17 cellular contexts compared by ENCODE assay signal in the genomic region with DNA sequence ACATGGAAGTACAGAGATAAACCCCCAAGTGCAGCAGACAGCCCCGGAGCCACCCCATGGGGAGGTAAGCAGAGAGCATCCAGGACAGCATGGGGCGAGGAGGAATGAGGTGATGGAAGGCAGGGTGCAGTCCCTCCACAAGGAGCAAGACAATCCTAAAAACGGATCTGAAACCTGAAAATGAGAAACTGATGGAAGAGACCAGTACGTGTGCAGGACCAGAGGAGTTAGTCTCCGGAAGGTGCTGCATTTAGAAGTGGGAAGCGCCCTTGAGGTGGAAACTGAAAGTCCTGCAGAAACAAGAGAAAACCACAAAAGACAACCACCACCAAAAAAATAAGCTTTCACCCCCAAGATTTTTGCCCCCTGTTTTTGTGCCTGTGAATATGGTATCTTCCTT. TPM values are rescaled to one million over a fixed set of nuclear protein-coding genes. Genes with fewer than 3 reads are reported as not detected.
DNase-seq lines count a peak whose midpoint lies in the region; ATAC-seq and TF ChIP-seq lines count a peak whose summit lies in the region.
"Had no signal": no experiment of that assay in that cellular context is flagged by ENCODE, and none has a peak within 500 bp of the region (broad histone marks: within the 10 kb centered on the region; RNA-seq: fewer than 3 reads in every experiment).

No MANE protein-coding gene starts in this region.

- H3K27me3 ChIP-seq in MM.1S (replicated peaks; ENCODE audit: insufficient read depth, low read length): peaks cover 84% of the 10 kb centered on the region

- H3K27ac Mint-ChIP-seq in activated CD8-positive, alpha-beta T cell treated with anti-CD3 and anti-CD28 coated beads for 36 hours: no peak overlapping the region
- H3K27ac Mint-ChIP-seq in stimulated activated naive B cell treated with anti-CD40 and anti-IgM and Interleukin-4, amounts not matched to agents 10 μg/mL and 1 μg/mL and 100 μg/mL, for 72 hours: no peak overlapping the region
- H3K27ac Mint-ChIP-seq: brain, endodermal cell had no signal

- no peaks in the 10 kb centered on the region for H3K9me2 ChIP-seq in MM.1S (replicated peaks; ENCODE audit: insufficient read depth, low read length)

- no peaks in the 10 kb centered on the region for H3K9me3 ChIP-seq in MM.1S (replicated peaks; ENCODE audit: insufficient read depth, low read length)
- H3K9me3 ChIP-seq: mucosa of descending colon had no signal

- DNase-seq in left ventricle myocardium superior (peak; percentile 4), cardiac septum (ENCODE audit: low spot score) (no peak), MM.1S (peak; percentile 85), head of caudate nucleus (no peak)
- DNase-seq in activated CD8-positive, alpha-beta T cell treated with anti-CD3 and anti-CD28 coated beads for 36 hours: peak; percentile 41
- peak; percentile 27 for DNase-seq in stimulated activated naive B cell treated with anti-CD40 and anti-IgM and Interleukin-4, amounts not matched to agents 10 μg/mL and 1 μg/mL and 100 μg/mL, for 72 hours
- DNase-seq: endodermal cell; foreskin melanocyte; IMR-90; kidney; mucosa of descending colon; NCI-H2029; NCI-H774; stimulated activated CD4-positive, alpha-beta T cell treated with anti-CD3 and anti-CD28 coated beads, Interleukin-2, amount 100 ng/mL, for 24 hours had no signal

- peaks cover 18% of the 10 kb centered on the region for H3K27me3 Mint-ChIP-seq in activated CD8-positive, alpha-beta T cell treated with anti-CD3 and anti-CD28 coated beads for 36 hours
- H3K27me3 Mint-ChIP-seq in stimulated activated naive B cell treated with anti-CD40 and anti-IgM and Interleukin-4, amounts not matched to agents 10 μg/mL and 1 μg/mL and 100 μg/mL, for 72 hours: peaks cover 8 to 9% of the 10 kb centered on the region in 2 donors

- no peak overlapping the region for H2AFZ ChIP-seq in MM.1S (ENCODE audit: low read length)

- peaks cover 7% of the 10 kb centered on the region for H3K4me1 Mint-ChIP-seq in activated CD8-positive, alpha-beta T cell treated with anti-CD3 and anti-CD28 coated beads for 36 hours (ENCODE audit: low read depth)
- peaks cover 11 to 14% of the 10 kb centered on the region in 2 donors for H3K4me1 Mint-ChIP-seq in stimulated activated naive B cell treated with anti-CD40 and anti-IgM and Interleukin-4, amounts not matched to agents 10 μg/mL and 1 μg/mL and 100 μg/mL, for 72 hours
- H3K4me1 Mint-ChIP-seq: brain, endodermal cell had no signal

- POLR2A ChIA-PET in activated CD8-positive, alpha-beta T cell treated with anti-CD3 and anti-CD28 coated beads for 36 hours (lab: Charles Lee): interaction anchor here (1.4 kb wide), 1 partner anchor 18 kb away, joined by 3 read pairs; the partner anchor contains the start of gene DDOST

- peaks cover 4% of the 10 kb centered on the region for H3K36me3 Mint-ChIP-seq in activated CD8-positive, alpha-beta T cell treated with anti-CD3 and anti-CD28 coated beads for 36 hours (ENCODE audit: low read depth)
- peaks cover 0 to 4% of the 10 kb centered on the region in 2 donors for H3K36me3 Mint-ChIP-seq in stimulated activated naive B cell treated with anti-CD40 and anti-IgM and Interleukin-4, amounts not matched to agents 10 μg/mL and 1 μg/mL and 100 μg/mL, for 72 hours

- peaks cover 10% of the 10 kb centered on the region for H3K4me1 ChIP-seq in MM.1S (ENCODE audit: low read length)

- CTCF ChIA-PET in activated CD8-positive, alpha-beta T cell treated with anti-CD3 and anti-CD28 coated beads for 36 hours (lab: Charles Lee): no interaction called here

- peak overlapping the region; percentile 60; the same call in 1 of the 2 replicates for H3K4me2 ChIP-seq in MM.1S (ENCODE audit: low read depth, low read length)

- no peaks in the 10 kb centered on the region for H3K79me2 ChIP-seq in MM.1S (ENCODE audit: low read length)

- H3F3A ChIP-seq in MM.1S (ENCODE audit: insufficient read depth, low read length): peaks cover 6% of the 10 kb centered on the region

- H3K4me3 Mint-ChIP-seq in activated CD8-positive, alpha-beta T cell treated with anti-CD3 and anti-CD28 coated beads for 36 hours: no peak overlapping the region
- H3K4me3 Mint-ChIP-seq in stimulated activated naive B cell treated with anti-CD40 and anti-IgM and Interleukin-4, amounts not matched to agents 10 μg/mL and 1 μg/mL and 100 μg/mL, for 72 hours: peak overlapping the region in 1 of 2 donors; percentile 7
- H3K4me3 Mint-ChIP-seq: brain, endodermal cell had no signal

- intact Hi-C loops in left ventricle myocardium superior (cut with micrococcal nuclease): no loop called here
- intact Hi-C loops in cardiac septum (cut with DNase I): no loop called here
- intact Hi-C loops in activated CD8-positive, alpha-beta T cell treated with anti-CD3 and anti-CD28 coated beads for 36 hours (cut with micrococcal nuclease): no loop called here
- intact Hi-C loops in head of caudate nucleus (cut with DNase I): no loop called here

- H3K9ac ChIP-seq in MM.1S (ENCODE audit: low read length): no peak overlapping the region

- TF ChIP-seq CTCF in MM.1S (IDR thresholded peaks at IDR 0.05; ENCODE audit: low read length): no peak
- no peak for TF ChIP-seq CTCF in activated CD8-positive, alpha-beta T cell treated with anti-CD3 and anti-CD28 coated beads for 36 hours (IDR thresholded peaks at IDR 0.05)

- H3K9me3 Mint-ChIP-seq in activated CD8-positive, alpha-beta T cell treated with anti-CD3 and anti-CD28 coated beads for 36 hours: peaks cover 13% of the 10 kb centered on the region
- peaks cover 3 to 7% of the 10 kb centered on the region in 2 donors for H3K9me3 Mint-ChIP-seq in stimulated activated naive B cell treated with anti-CD40 and anti-IgM and Interleukin-4, amounts not matched to agents 10 μg/mL and 1 μg/mL and 100 μg/mL, for 72 hours
- H3K9me3 Mint-ChIP-seq: brain, endodermal cell had no signal

- no peak overlapping the region for H3K27ac ChIP-seq in MM.1S (ENCODE audit: low read length)

- ATAC-seq in left ventricle myocardium superior (no peak), GM18520 (IDR thresholded peaks at IDR 0.05; ENCODE audit: unreplicated experiment) (no peak), GM19455 (IDR thresholded peaks at IDR 0.05; ENCODE audit: unreplicated experiment) (no peak)
- peak; percentile 61 for ATAC-seq in activated CD8-positive, alpha-beta T cell treated with anti-CD3 and anti-CD28 coated beads for 36 hours
- peak; percentile 85 to 86 for ATAC-seq in stimulated activated naive B cell treated with anti-CD40 and anti-IgM and Interleukin-4, amounts not matched to agents 10 μg/mL and 1 μg/mL and 100 μg/mL, for 72 hours (replicated peaks)
- ATAC-seq: mucosa of descending colon had no signal

- H3K36me3 ChIP-seq in MM.1S (replicated peaks; ENCODE audit: insufficient read depth, low read length): no peaks in the 10 kb centered on the region

- H4K20me1 ChIP-seq in MM.1S (ENCODE audit: insufficient read depth, low read length): peaks cover 3% of the 10 kb centered on the region

- H3K4me3 ChIP-seq in MM.1S (ENCODE audit: low read length): no peak overlapping the region
- H3K4me3 ChIP-seq: mucosa of descending colon had no signal

RNA-seq across cellular contexts. Expression of gene DDOST, which starts 17.4 kb away (rescaled TPM):
- total RNA-seq in left ventricle myocardium superior (135 TPM), cardiac septum (108 TPM)
- 100 to 1,000 TPM; 140 to 159 TPM for total RNA-seq in activated CD8-positive, alpha-beta T cell treated with anti-CD3 and anti-CD28 coated beads for 36 hours

RNA-seq across cellular contexts. Expression of gene KIF17, which starts 39.2 kb away (rescaled TPM):
- total RNA-seq in left ventricle myocardium superior (3.5 TPM), cardiac septum (1.5 TPM)
- total RNA-seq in activated CD8-positive, alpha-beta T cell treated with anti-CD3 and anti-CD28 coated beads for 36 hours: not detected

RNA-seq across cellular contexts. Expression of gene PINK1, which starts 45.3 kb away (rescaled TPM):
- total RNA-seq in left ventricle myocardium superior (261 TPM), cardiac septum (224 TPM)
- 1 to 10 TPM; 2.7 to 3.3 TPM for total RNA-seq in activated CD8-positive, alpha-beta T cell treated with anti-CD3 and anti-CD28 coated beads for 36 hours

RNA-seq across cellular contexts. Expression of gene SH2D5, which starts 53.9 kb away (rescaled TPM):
- not detected for total RNA-seq in left ventricle myocardium superior
- total RNA-seq in cardiac septum: not detected
- total RNA-seq in activated CD8-positive, alpha-beta T cell treated with anti-CD3 and anti-CD28 coated beads for 36 hours: 1 to 10 TPM; 1.3 to 1.6 TPM

Comparison
In these comparisons a context has a peak if more than half of its experiments do, and no peak if none do; other contexts are left out.
1. DNase-seq: peak in left ventricle myocardium superior (single experiment), MM.1S (single experiment), activated CD8-positive, alpha-beta T cell treated with anti-CD3 and anti-CD28 coated beads for 36 hours (single experiment) and stimulated activated naive B cell treated with anti-CD40 and anti-IgM and Interleukin-4, amounts not matched to agents 10 μg/mL and 1 μg/mL and 100 μg/mL, for 72 hours (single experiment); none in cardiac septum (single experiment) and head of caudate nucleus (0 of 42).
2. ATAC-seq: peak in activated CD8-positive, alpha-beta T cell treated with anti-CD3 and anti-CD28 coated beads for 36 hours (single experiment) and stimulated activated naive B cell treated with anti-CD40 and anti-IgM and Interleukin-4, amounts not matched to agents 10 μg/mL and 1 μg/mL and 100 μg/mL, for 72 hours (2 of 2); none in left ventricle myocardium superior (single experiment), GM18520 (single experiment) and GM19455 (single experiment).
3. RNA of gene PINK1, which starts 45.3 kb away (total RNA-seq): 261 TPM in left ventricle myocardium superior (single experiment) and 224 TPM in cardiac septum (single experiment); 2.7 to 3.3 TPM in activated CD8-positive, alpha-beta T cell treated with anti-CD3 and anti-CD28 coated beads for 36 hours; every median in the first group is over 10 times any median in the second.